ENCODE assay signal across 13 cellular contexts in the genomic region with DNA sequence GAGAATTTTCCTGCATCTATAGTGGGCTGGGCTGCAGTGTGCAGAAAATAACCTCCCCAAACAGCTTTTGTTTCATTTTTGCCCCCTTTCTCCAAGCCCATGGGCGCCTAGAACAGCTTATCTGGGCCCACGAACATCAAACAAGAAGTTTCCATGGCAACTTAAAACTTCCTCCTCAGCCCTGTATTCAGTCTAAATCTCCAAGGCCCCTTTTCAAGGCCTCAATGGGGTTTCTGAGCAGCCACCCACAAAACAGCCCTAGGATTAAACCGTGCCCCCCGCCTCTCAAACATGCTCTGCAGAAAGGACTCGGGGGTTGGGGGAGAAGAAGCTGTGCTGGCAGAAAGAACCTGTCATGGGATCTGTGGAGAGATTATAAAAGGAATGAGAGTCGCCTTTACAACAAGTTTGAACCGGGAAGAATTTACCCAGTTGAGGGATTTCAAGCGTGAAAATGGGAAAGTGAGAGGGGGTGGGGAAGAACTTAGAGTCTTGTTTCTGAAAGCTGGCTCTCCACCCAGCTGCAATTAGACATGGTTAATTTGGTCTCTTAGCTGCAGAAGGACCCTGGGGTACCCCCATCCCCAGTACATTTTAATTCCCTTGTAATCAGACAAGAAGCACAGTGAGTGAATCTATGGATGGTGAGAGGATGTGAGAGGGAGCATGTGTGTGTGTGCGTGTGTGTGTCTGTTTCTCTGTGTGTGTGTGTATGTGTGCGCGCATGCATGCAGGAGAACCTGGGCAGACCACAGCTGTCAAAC. TPM values are rescaled to one million over a fixed set of nuclear protein-coding genes. Genes with fewer than 3 reads are reported as not detected.
DNase-seq lines count a peak whose midpoint lies in the region; ATAC-seq and TF ChIP-seq lines count a peak whose summit lies in the region.
"Had no signal": no experiment of that assay in that cellular context is flagged by ENCODE, and none has a peak within 500 bp of the region (broad histone marks: within the 10 kb centered on the region; RNA-seq: fewer than 3 reads in every experiment).

No MANE protein-coding gene starts in this region.

- no peak overlapping the region for H3K4me3 ChIP-seq in left ventricle myocardium inferior
- H3K4me3 ChIP-seq in heart left ventricle: no peak overlapping the region
- no peak overlapping the region for H3K4me3 ChIP-seq in left lung
- H3K4me3 ChIP-seq: skin epidermis, transverse colon had no signal

- no peak for DNase-seq in left ventricle myocardium inferior
- no peak for DNase-seq in heart left ventricle
- DNase-seq in anterior cingulate cortex (lab: John Stamatoyannopoulos, UW): peak in 37 of 58 donors; percentile 14 to 87 (median 48)
- peak; percentile 56 for DNase-seq in kidney tubule cell (ENCODE audit: low spot score)
- DNase-seq in left lung: no peak
- DNase-seq in NCI-H1105 (lab: John Stamatoyannopoulos, UW): no peak
- DNase-seq: activated CD8-positive, alpha-beta memory T cell treated with anti-CD3 and anti-CD28 coated beads, Interleukin-2, amount 50 U/mL, for 4 hours; GDM1; NCI-H1092 treated with DMSO at 0.1 percent for 48 hours; transverse colon had no signal

- peaks cover 59% of the 10 kb centered on the region for H3K4me1 ChIP-seq in left ventricle myocardium inferior
- peaks cover 0 to 58% (median 24%) of the 10 kb centered on the region in 12 donors for H3K4me1 ChIP-seq in heart left ventricle
- peaks cover 0 to 26% of the 10 kb centered on the region in 2 donors for H3K4me1 ChIP-seq in left lung

- intact Hi-C loops in left ventricle myocardium inferior (cut with micrococcal nuclease) (no loop called here), heart left ventricle (cut with DNase I) (no loop called here), left lung (cut with DNase I) (no loop called here)

- H3K9me3 ChIP-seq in left ventricle myocardium inferior (replicated peaks) (no peaks in the 10 kb centered on the region), heart left ventricle (no peaks in the 10 kb centered on the region), left lung (no peaks in the 10 kb centered on the region)
- H3K9me3 ChIP-seq: transverse colon had no signal

- peaks cover under 1% of the 10 kb centered on the region for H3K27me3 ChIP-seq in left ventricle myocardium inferior (ENCODE audit: low read depth)
- H3K27me3 ChIP-seq in heart left ventricle: peaks cover 0 to 11% (median 0%) of the 10 kb centered on the region in 9 donors
- H3K27me3 ChIP-seq in left lung: peaks cover 11 to 29% of the 10 kb centered on the region in 2 donors

- TF ChIP-seq CTCF in left ventricle myocardium inferior (IDR thresholded peaks at IDR 0.05; ENCODE audit: borderline replicate concordance): no peak
- TF ChIP-seq CTCF in heart left ventricle (IDR thresholded peaks at IDR 0.05): no peak
- TF ChIP-seq CTCF in left lung (IDR thresholded peaks at IDR 0.05): no peak

- no peak for TF ChIP-seq POLR2A in heart left ventricle (IDR thresholded peaks at IDR 0.05)

- 72 to 84% (median 78%) methylated on average over 11 of the region's 11 CpGs for WGBS in heart left ventricle, 4 donors

- H3K36me3 ChIP-seq in left ventricle myocardium inferior: no peaks in the 10 kb centered on the region
- no peaks in the 10 kb centered on the region for H3K36me3 ChIP-seq in heart left ventricle
- no peaks in the 10 kb centered on the region for H3K36me3 ChIP-seq in left lung
- H3K36me3 ChIP-seq: transverse colon had no signal

- ATAC-seq in heart left ventricle: no peak
- ATAC-seq in left lung: no peak
- ATAC-seq in HG02571 (IDR thresholded peaks at IDR 0.05; ENCODE audit: unreplicated experiment): no peak
- ATAC-seq in GM18498 (IDR thresholded peaks at IDR 0.05; ENCODE audit: unreplicated experiment): no peak

- H3K27ac ChIP-seq in left ventricle myocardium inferior (replicated peaks) (peak overlapping the region; percentile 14), heart left ventricle (peak overlapping the region in 1 of 12 donors; percentile 5), left lung (no peak overlapping the region)
- H3K27ac ChIP-seq: transverse colon had no signal

RNA-seq across cellular contexts. Expression of a gene that starts 4.3 kb away (rescaled TPM):
- total RNA-seq in left ventricle myocardium inferior (115 TPM), heart left ventricle (100 to 1,000 TPM in 3 of 9 donors, 10 to 100 TPM in 6; 24.6 to 144 (median 62.5) TPM), left lung (10 to 100 TPM in 1 of 2 donors, 1 to 10 TPM in 1; 9.2 to 46.5 TPM)
- 10 to 100 TPM; 39.2 to 47.9 TPM for polyA plus RNA-seq in heart left ventricle

RNA-seq across cellular contexts. Expression of a gene that starts 44.5 kb away (rescaled TPM):
- total RNA-seq in left ventricle myocardium inferior: 37.2 TPM
- total RNA-seq in heart left ventricle: 10 to 100 TPM; 17.6 to 41.9 (median 31.1) TPM
- polyA plus RNA-seq in heart left ventricle: 10 to 100 TPM in 1 of 2 donors, 1 to 10 TPM in 1; 6.6 to 38.4 TPM
- total RNA-seq in left lung: 10 to 100 TPM in 1 of 2 donors, 1 to 10 TPM in 1; 9.8 to 31.0 TPM

Comparison
In these comparisons a context has a peak if more than half of its experiments do, and no peak if none do; other contexts are left out.
1. DNase-seq: peak in anterior cingulate cortex (37 of 58) and kidney tubule cell (single experiment); none in left ventricle myocardium inferior (single experiment), heart left ventricle (0 of 5), left lung (0 of 2) and NCI-H1105 (single experiment).